In the genomic region with DNA sequence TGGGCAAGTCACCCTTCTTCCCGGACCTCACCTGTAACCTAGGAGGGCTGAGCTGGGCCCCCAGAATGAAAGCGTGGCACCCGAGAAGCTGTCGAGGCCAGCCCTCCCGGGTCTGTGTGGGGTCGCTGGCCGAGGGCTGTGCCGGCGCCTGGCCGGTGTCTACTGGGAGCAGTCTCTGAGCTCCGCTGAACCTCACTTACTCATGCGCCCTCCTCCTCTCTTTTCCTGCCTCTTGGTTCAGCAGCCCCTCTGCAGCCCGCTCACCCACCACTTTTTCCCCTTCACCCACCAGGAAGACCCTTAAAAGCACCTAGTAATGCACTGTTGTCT, we compare ENCODE assay signal across 8 cellular contexts. TPM values are rescaled to one million over a fixed set of nuclear protein-coding genes. Genes with fewer than 3 reads are reported as not detected.
DNase-seq lines count a peak whose midpoint lies in the region; ATAC-seq lines count a peak whose summit lies in the region.

No MANE protein-coding gene starts in this region.

- intact Hi-C loops in activated T-helper 2 cell treated with anti-CD3 and anti-CD28 coated beads, Interferon-gamma antibody, Interleukin-2, Interleukin-4, amounts not matched to agents 10 μg/mL and 5 μg/mL and 100 μg/mL, durations not matched to agents 14 hours and 24 hours and 36 hours (cut with micrococcal nuclease): loop anchor here (1.0 to 5.0 kb wide), 2 partner anchors 33 to 70 kb away; a partner anchor contains a TSS

- H3K9me3 Mint-ChIP-seq in activated T-helper 2 cell treated with anti-CD3 and anti-CD28 coated beads, Interferon-gamma antibody, Interleukin-2, Interleukin-4, amounts not matched to agents 10 μg/mL and 5 μg/mL and 100 μg/mL, durations not matched to agents 14 hours and 24 hours and 36 hours: no peaks in the 10 kb centered on the region
- no peaks in the 10 kb centered on the region for H3K9me3 Mint-ChIP-seq in stimulated activated effector memory CD8-positive, alpha-beta T cell treated with anti-CD3 and anti-CD28 coated beads, Interleukin-12 subunit alpha, Interleukin-12 subunit beta, amount 100 ng/mL, for 72 hours

- H3K36me3 Mint-ChIP-seq in activated T-helper 2 cell treated with anti-CD3 and anti-CD28 coated beads, Interferon-gamma antibody, Interleukin-2, Interleukin-4, amounts not matched to agents 10 μg/mL and 5 μg/mL and 100 μg/mL, durations not matched to agents 14 hours and 24 hours and 36 hours (ENCODE audit: low read depth): no peaks in the 10 kb centered on the region
- H3K36me3 Mint-ChIP-seq in stimulated activated effector memory CD8-positive, alpha-beta T cell treated with anti-CD3 and anti-CD28 coated beads, Interleukin-12 subunit alpha, Interleukin-12 subunit beta, amount 100 ng/mL, for 72 hours: no peaks in the 10 kb centered on the region

- ATAC-seq in GM19043 (IDR thresholded peaks at IDR 0.05; ENCODE audit: low read depth, unreplicated experiment) (peak; percentile 28), HG03064 (IDR thresholded peaks at IDR 0.05; ENCODE audit: low read depth, unreplicated experiment) (peak; percentile 23), HG03342 (IDR thresholded peaks at IDR 0.05; ENCODE audit: unreplicated experiment) (no peak)
- ATAC-seq in stimulated activated effector memory CD8-positive, alpha-beta T cell treated with anti-CD3 and anti-CD28 coated beads, Interleukin-12 subunit alpha, Interleukin-12 subunit beta, amount 100 ng/mL, for 72 hours: peak; percentile 59

- no peaks in the 10 kb centered on the region for H3K4me1 ChIP-seq in iPS-15b (ENCODE audit: control insufficient read depth, insufficient read depth, low read length)

- H3K4me3 ChIP-seq in iPS-15b (ENCODE audit: low read depth, low read length): peak overlapping the region; percentile 91

- H3K27me3 Mint-ChIP-seq in activated T-helper 2 cell treated with anti-CD3 and anti-CD28 coated beads, Interferon-gamma antibody, Interleukin-2, Interleukin-4, amounts not matched to agents 10 μg/mL and 5 μg/mL and 100 μg/mL, durations not matched to agents 14 hours and 24 hours and 36 hours (ENCODE audit: low read depth): peaks cover 23% of the 10 kb centered on the region

- peak overlapping the region; percentile 88 for H3K4me3 Mint-ChIP-seq in activated T-helper 2 cell treated with anti-CD3 and anti-CD28 coated beads, Interferon-gamma antibody, Interleukin-2, Interleukin-4, amounts not matched to agents 10 μg/mL and 5 μg/mL and 100 μg/mL, durations not matched to agents 14 hours and 24 hours and 36 hours (ENCODE audit: low read depth)
- peak overlapping the region; percentile 78 for H3K4me3 Mint-ChIP-seq in stimulated activated effector memory CD8-positive, alpha-beta T cell treated with anti-CD3 and anti-CD28 coated beads, Interleukin-12 subunit alpha, Interleukin-12 subunit beta, amount 100 ng/mL, for 72 hours

- peaks cover 16% of the 10 kb centered on the region for H3K4me1 Mint-ChIP-seq in activated T-helper 2 cell treated with anti-CD3 and anti-CD28 coated beads, Interferon-gamma antibody, Interleukin-2, Interleukin-4, amounts not matched to agents 10 μg/mL and 5 μg/mL and 100 μg/mL, durations not matched to agents 14 hours and 24 hours and 36 hours (ENCODE audit: low read depth)
- peaks cover 17% of the 10 kb centered on the region for H3K4me1 Mint-ChIP-seq in stimulated activated effector memory CD8-positive, alpha-beta T cell treated with anti-CD3 and anti-CD28 coated beads, Interleukin-12 subunit alpha, Interleukin-12 subunit beta, amount 100 ng/mL, for 72 hours

- H3K9me3 ChIP-seq in iPS-15b (ENCODE audit: control insufficient read depth, insufficient read depth, low read length): no peaks in the 10 kb centered on the region

- H3K27me3 ChIP-seq in iPS-15b (ENCODE audit: control insufficient read depth, insufficient read depth, low read length): peaks cover 20% of the 10 kb centered on the region

- H3K36me3 ChIP-seq in iPS-15b (ENCODE audit: control insufficient read depth, insufficient read depth, low read length): no peaks in the 10 kb centered on the region

- no peak overlapping the region for H3K27ac Mint-ChIP-seq in activated T-helper 2 cell treated with anti-CD3 and anti-CD28 coated beads, Interferon-gamma antibody, Interleukin-2, Interleukin-4, amounts not matched to agents 10 μg/mL and 5 μg/mL and 100 μg/mL, durations not matched to agents 14 hours and 24 hours and 36 hours
- peak overlapping the region; percentile 39 for H3K27ac Mint-ChIP-seq in stimulated activated effector memory CD8-positive, alpha-beta T cell treated with anti-CD3 and anti-CD28 coated beads, Interleukin-12 subunit alpha, Interleukin-12 subunit beta, amount 100 ng/mL, for 72 hours

- no peak for DNase-seq in activated T-helper 2 cell treated with anti-CD3 and anti-CD28 coated beads, Interferon-gamma antibody, Interleukin-2, Interleukin-4, amounts not matched to agents 10 μg/mL and 5 μg/mL and 100 μg/mL, durations not matched to agents 14 hours and 24 hours and 36 hours (ENCODE audit: low spot score)
- DNase-seq in stimulated activated effector memory CD8-positive, alpha-beta T cell treated with anti-CD3 and anti-CD28 coated beads, Interleukin-12 subunit alpha, Interleukin-12 subunit beta, amount 100 ng/mL, for 72 hours (ENCODE audit: low spot score in 2 of 2): no peak
- DNase-seq in NCI-H2196 treated with DMSO at 0.1 percent for 48 hours (lab: John Stamatoyannopoulos, UW; ENCODE audit: unreplicated experiment) (no peak), COLO668 (lab: John Stamatoyannopoulos, UW; ENCODE audit: unreplicated experiment) (no peak)

- H3K9ac ChIP-seq in iPS-15b (ENCODE audit: low read depth, low read length): peak overlapping the region; percentile 85

RNA-seq across cellular contexts. Expression of a gene that starts 0.4 kb away (rescaled TPM):
- total RNA-seq in activated T-helper 2 cell treated with anti-CD3 and anti-CD28 coated beads, Interferon-gamma antibody, Interleukin-2, Interleukin-4, amounts not matched to agents 10 μg/mL and 5 μg/mL and 100 μg/mL, durations not matched to agents 14 hours and 24 hours and 36 hours: 0.74 and 0.89 TPM in 2 replicates

RNA-seq across cellular contexts. Expression of a gene that starts 32.4 kb away (rescaled TPM):
- 330 and 331 TPM in 2 replicates for total RNA-seq in activated T-helper 2 cell treated with anti-CD3 and anti-CD28 coated beads, Interferon-gamma antibody, Interleukin-2, Interleukin-4, amounts not matched to agents 10 μg/mL and 5 μg/mL and 100 μg/mL, durations not matched to agents 14 hours and 24 hours and 36 hours

RNA-seq across cellular contexts. Expression of a gene that starts 57.5 kb away (rescaled TPM):
- total RNA-seq in activated T-helper 2 cell treated with anti-CD3 and anti-CD28 coated beads, Interferon-gamma antibody, Interleukin-2, Interleukin-4, amounts not matched to agents 10 μg/mL and 5 μg/mL and 100 μg/mL, durations not matched to agents 14 hours and 24 hours and 36 hours: 6.5 and 7.7 TPM in 2 replicates
